ENCODE assay signal across 2 cellular contexts in genomic region chr22:23884133-23884532, GRCh38.
TF ChIP-seq lines count a peak whose summit lies in the region.

No MANE protein-coding gene starts in this region.

TF ChIP-seq in SK-N-SH, 30 proteins besides CTCF, POLR2A, EP300 and RAD21:
- no peak for TF ChIP-seq PBX3 (IDR thresholded peaks at IDR 0.05)
- no peak for TF ChIP-seq ZBTB33 (IDR thresholded peaks at IDR 0.05; ENCODE audit: borderline replicate concordance, low read depth)
- no peak for TF ChIP-seq GABPA (IDR thresholded peaks at IDR 0.05; ENCODE audit: low read depth)
- TF ChIP-seq REST (IDR thresholded peaks at IDR 0.05; ENCODE audit: low read depth, low read length), result no peak
- TF ChIP-seq MEF2A (IDR thresholded peaks at IDR 0.05; ENCODE audit: borderline replicate concordance, low read depth), result no peak
- no peak for TF ChIP-seq ELF1 (IDR thresholded peaks at IDR 0.05)
- TF ChIP-seq JUND (IDR thresholded peaks at IDR 0.05), result no peak
- TF ChIP-seq GATA2 (CRISPR knock-in tag; IDR thresholded peaks at IDR 0.05), result no peak
- TF ChIP-seq CHD2 (IDR thresholded peaks at IDR 0.05; ENCODE audit: low read length, partially characterized antibody), result no peak
- TF ChIP-seq MXI1 (IDR thresholded peaks at IDR 0.05; ENCODE audit: low read depth, low read length), result no peak
- no peak for TF ChIP-seq FOSL2 (IDR thresholded peaks at IDR 0.05; ENCODE audit: borderline replicate concordance, low read depth)
- TF ChIP-seq TAF1 (IDR thresholded peaks at IDR 0.05; ENCODE audit: borderline replicate concordance, low read depth, low read length), result no peak
- TF ChIP-seq RCOR1 (IDR thresholded peaks at IDR 0.05; ENCODE audit: low read length), result no peak
- TF ChIP-seq RXRA (IDR thresholded peaks at IDR 0.05; ENCODE audit: borderline replicate concordance, low read depth), result no peak
- TF ChIP-seq YY1 (IDR thresholded peaks at IDR 0.05; ENCODE audit: low read depth), result no peak

TF ChIP-seq in SK-N-SH treated with all-trans-retinoic acid at 6 μM for 48 hours, 23 proteins besides CTCF, POLR2A, EP300 and RAD21:
- TF ChIP-seq GLIS3 (CRISPR knock-in tag; IDR thresholded peaks at IDR 0.05) (no peak), OSR1 (CRISPR knock-in tag; IDR thresholded peaks at IDR 0.05) (no peak), CREB5 (CRISPR knock-in tag; IDR thresholded peaks at IDR 0.05; ENCODE audit: low read depth) (no peak), PPARA (CRISPR knock-in tag; IDR thresholded peaks at IDR 0.05; ENCODE audit: borderline replicate concordance) (no peak), ZNF565 (CRISPR knock-in tag; conservative IDR thresholded peaks at IDR 0.05; ENCODE audit: low read depth) (no peak), BACH2 (CRISPR knock-in tag; IDR thresholded peaks at IDR 0.05; ENCODE audit: borderline replicate concordance) (no peak), ARNTL (CRISPR knock-in tag; IDR thresholded peaks at IDR 0.05; ENCODE audit: borderline replicate concordance, low read depth) (no peak), TOX (CRISPR knock-in tag; IDR thresholded peaks at IDR 0.05; ENCODE audit: borderline replicate concordance) (no peak), ZFP30 (CRISPR knock-in tag; IDR thresholded peaks at IDR 0.05) (no peak), POU6F1 (CRISPR knock-in tag; IDR thresholded peaks at IDR 0.05; ENCODE audit: borderline replicate concordance, low read depth) (no peak), RARB (CRISPR knock-in tag; IDR thresholded peaks at IDR 0.05) (no peak), TCF4 (CRISPR knock-in tag; IDR thresholded peaks at IDR 0.05; ENCODE audit: borderline replicate concordance) (no peak), ZFP3 (CRISPR knock-in tag; IDR thresholded peaks at IDR 0.05) (no peak)
